In the genomic region with DNA sequence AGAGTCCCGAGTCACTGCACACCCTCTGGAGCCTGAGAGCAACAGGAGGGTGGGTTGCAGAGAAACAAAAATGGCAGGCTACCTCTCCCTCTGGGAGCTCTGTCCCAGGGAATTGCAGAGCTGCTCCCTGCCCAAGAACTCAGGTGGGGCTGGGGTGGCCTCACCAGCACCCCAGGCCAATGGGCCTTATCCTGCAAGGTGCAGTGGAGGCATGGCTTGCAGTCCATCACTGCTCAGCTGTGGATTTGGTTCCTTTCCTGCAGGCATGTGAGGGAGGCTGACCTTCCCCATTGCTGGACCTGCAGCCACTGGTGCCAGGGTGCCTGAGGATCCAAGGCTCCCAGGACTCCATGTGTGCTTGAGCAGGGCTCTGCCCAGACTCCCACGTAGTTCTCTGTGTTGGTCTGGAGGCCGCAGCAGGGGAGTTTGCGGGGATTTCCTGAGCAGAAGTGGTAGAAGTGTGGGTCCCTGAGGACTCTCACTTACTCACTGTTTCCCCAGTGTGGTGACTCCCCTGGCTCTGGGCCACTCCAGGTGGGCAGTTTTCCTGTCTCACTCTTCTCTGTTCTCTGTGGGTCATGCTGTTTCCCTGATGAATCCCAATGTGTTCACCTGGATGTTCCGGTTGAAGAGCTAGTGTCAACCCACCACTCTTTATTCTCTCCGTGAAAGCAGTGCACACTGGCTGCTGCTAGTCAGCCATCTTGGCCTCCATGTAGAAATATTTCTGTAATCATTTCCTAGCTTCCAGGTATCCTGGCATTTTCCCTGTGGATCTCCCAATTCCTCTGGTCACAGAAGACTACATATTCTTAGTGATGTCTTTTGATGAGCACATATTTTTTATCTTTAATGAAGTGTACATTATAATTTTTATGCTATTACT, we compare ENCODE assay signal across 12 cellular contexts.
DNase-seq lines count a peak whose midpoint lies in the region; ATAC-seq, FAIRE-seq and TF ChIP-seq lines count a peak whose summit lies in the region.
"Had no signal": no experiment of that assay in that cellular context is flagged by ENCODE, and none has a peak within 500 bp of the region (broad histone marks: within the 10 kb centered on the region; RNA-seq: fewer than 3 reads in every experiment).

No MANE protein-coding gene starts in this region.

- peak; percentile 65 to 90; a peak in 3 of 4 replicates for TF ChIP-seq EP300 in GM12878 (IDR thresholded peaks at IDR 0.05; ENCODE audit: borderline replicate concordance in 1 of 2, control insufficient read depth in 1 of 2, low read depth in 2 of 2, low read length in 2 of 2)

- intact Hi-C loops in GM12878 (cut with micrococcal nuclease; ENCODE audit: unreplicated experiment): loop anchor here (2.0 to 5.0 kb wide), 4 partner anchors 54 to 190 kb away; no protein-coding TSS in a partner anchor

- peak overlapping the region; percentile 33; the same call in 1 of the 2 replicates for H3K4me2 ChIP-seq in GM12878 (ENCODE audit: control insufficient read depth, insufficient read depth)

- CTCF ChIA-PET in GM12878 (lab: Yijun Ruan, JAX): interaction anchor here (1.0 kb wide), 1 partner anchor 221 kb away, joined by 3 read pairs; no protein-coding TSS in a partner anchor

- H3K27ac ChIP-seq in GM12878 (ENCODE audit: control insufficient read depth, insufficient read depth) (peak overlapping the region; percentile 41), small intestine (ENCODE audit: low read depth in 1 of 2, low read length in 1 of 2) (no peak overlapping the region)

- peak; percentile 84 for FAIRE-seq in GM12878 (lab: Jason Lieb, UNC)
- no peak for FAIRE-seq in small intestine (lab: Jason Lieb, UNC)

- TF ChIP-seq POLR2A in GM12878 (IDR thresholded peaks at IDR 0.05; ENCODE audit: low read depth, low read length): no peak

- H3K36me3 ChIP-seq in GM12878 (ENCODE audit: control insufficient read depth in 2 of 2, insufficient read depth in 2 of 2, low read length in 1 of 2) (no peaks in the 10 kb centered on the region), small intestine (ENCODE audit: control insufficient read depth in 2 of 2, insufficient read depth in 2 of 2, low read length in 2 of 2) (no peaks in the 10 kb centered on the region)

- H3K9me3 ChIP-seq in GM12878 (replicated peaks; ENCODE audit: control insufficient read depth, insufficient read depth, low read length) (peaks cover 9% of the 10 kb centered on the region; the same call in 2 of the 3 replicates), small intestine (ENCODE audit: control insufficient read depth, low read depth) (no peaks in the 10 kb centered on the region)

- TF ChIP-seq RAD21 in GM12878 (IDR thresholded peaks at IDR 0.05; ENCODE audit: insufficient read depth, low read depth, low read length): no peak; the same call in 1 of the 2 replicates

- H3K27me3 ChIP-seq in GM12878 (replicated peaks in 1 of 2; ENCODE audit: control insufficient read depth in 2 of 2, insufficient read depth in 2 of 2, low read length in 1 of 2) (no peaks in the 10 kb centered on the region), small intestine (ENCODE audit: control insufficient read depth in 2 of 2, insufficient read depth in 2 of 2, low read length in 2 of 2) (no peaks in the 10 kb centered on the region)

- peak; percentile 68 for DNase-seq in GM12878 (ENCODE audit: low read depth, low spot score)
- DNase-seq in DMS114 treated with DMSO at 0.1 percent for 48 hours (lab: John Stamatoyannopoulos, UW; ENCODE audit: unreplicated experiment): no peak
- DNase-seq in small intestine: no peak
- no peak for DNase-seq in hepatic stellate cell (ENCODE audit: low spot score)
- DNase-seq in stimulated activated CD4-positive, alpha-beta T cell treated with anti-CD3 and anti-CD28 coated beads, Interleukin-4, amount 100 ng/mL, for 4 hours: no peak
- DNase-seq: H7, immature natural killer cell, NCI-H2081 treated with DMSO at 0.1 percent for 48 hours had no signal

- H2AFZ ChIP-seq in GM12878 (ENCODE audit: control insufficient read depth, low read depth, low read length): no peak overlapping the region; the same call in 1 of the 2 replicates

- SMC1A ChIA-PET in GM12878 (lab: Charles Lee; ENCODE audit: uncharacterized antibody, unreplicated experiment): interaction anchor here (0.6 to 2.5 kb wide), 9 partner anchors 9 to 222 kb away, joined by 3 to 9 read pairs (median 4); no protein-coding TSS in a partner anchor

- no peak overlapping the region for H3K9ac ChIP-seq in GM12878 (ENCODE audit: control insufficient read depth, insufficient read depth, low read length)

- TF ChIP-seq CTCF in GM12878 (IDR thresholded peaks at IDR 0.05 in 2 of 3, conservative IDR thresholded peaks at IDR 0.05 in 1 of 3; ENCODE audit: control insufficient read depth in 2 of 3, extremely low read depth in 1 of 3, insufficient read depth in 1 of 3, low read depth in 3 of 3, low read length in 3 of 3): no peak

- H3K79me2 ChIP-seq in GM12878 (ENCODE audit: control insufficient read depth, insufficient read depth, low read length): no peaks in the 10 kb centered on the region

- WGBS in GM12878 (ENCODE audit: insufficient coverage, insufficient replicate concordance, low lambda C conversion rate, missing lambda C conversion rate): 16% methylated on average over 6 of the region's 6 CpGs
- WGBS in small intestine, 3 donors: 67 to 82% (median 68%) methylated on average over 6 of the region's 6 CpGs

- H4K20me1 ChIP-seq in GM12878 (ENCODE audit: control insufficient read depth, insufficient read depth): no peaks in the 10 kb centered on the region

- BruUV-seq in GM12878 (replicated peaks; lab: Mats Ljungman, UMichigan): no TSS peak

- RAD21 ChIA-PET in GM12878 (lab: Charles Lee; ENCODE audit: unreplicated experiment): interaction anchor here (2.8 kb wide), 1 partner anchor 83 kb away, joined by 10 read pairs; the partner anchor contains the start of gene ARHGAP24

- no peak overlapping the region for H3K4me3 ChIP-seq in GM12878
- H3K4me3 ChIP-seq in small intestine (ENCODE audit: low read depth in 1 of 2, low read length in 2 of 2): no peak overlapping the region

- POLR2A ChIA-PET in GM12878 (lab: Charles Lee): no interaction called here

- in situ Hi-C loops in GM12878 (cut with MboI): no loop called here

- ATAC-seq in GM18498 (IDR thresholded peaks at IDR 0.05; ENCODE audit: unreplicated experiment): peak; percentile 98
- ATAC-seq in GM19468 (IDR thresholded peaks at IDR 0.05; ENCODE audit: extremely low read depth, unreplicated experiment): peak; percentile 91
- peak; percentile 96 for ATAC-seq in HG03064 (IDR thresholded peaks at IDR 0.05; ENCODE audit: low read depth, unreplicated experiment)
- ATAC-seq in GM12878: peak; percentile 94
- ATAC-seq: SK-N-SH treated with all-trans-retinoic acid at 6 μM for 48 hours had no signal

- H3K4me1 ChIP-seq in GM12878 (ENCODE audit: control insufficient read depth, insufficient read depth, low read length) (peaks cover 27% of the 10 kb centered on the region), small intestine (ENCODE audit: control insufficient read depth in 2 of 2, insufficient read depth in 1 of 2, low read depth in 1 of 2, low read length in 1 of 2) (no peaks in the 10 kb centered on the region)

TF ChIP-seq in GM12878, 131 proteins besides CTCF, POLR2A, EP300 and RAD21 (continues in another document):
- no peak for TF ChIP-seq PRDM15 (CRISPR knock-in tag; IDR thresholded peaks at IDR 0.05)
- TF ChIP-seq, protein P1, sequence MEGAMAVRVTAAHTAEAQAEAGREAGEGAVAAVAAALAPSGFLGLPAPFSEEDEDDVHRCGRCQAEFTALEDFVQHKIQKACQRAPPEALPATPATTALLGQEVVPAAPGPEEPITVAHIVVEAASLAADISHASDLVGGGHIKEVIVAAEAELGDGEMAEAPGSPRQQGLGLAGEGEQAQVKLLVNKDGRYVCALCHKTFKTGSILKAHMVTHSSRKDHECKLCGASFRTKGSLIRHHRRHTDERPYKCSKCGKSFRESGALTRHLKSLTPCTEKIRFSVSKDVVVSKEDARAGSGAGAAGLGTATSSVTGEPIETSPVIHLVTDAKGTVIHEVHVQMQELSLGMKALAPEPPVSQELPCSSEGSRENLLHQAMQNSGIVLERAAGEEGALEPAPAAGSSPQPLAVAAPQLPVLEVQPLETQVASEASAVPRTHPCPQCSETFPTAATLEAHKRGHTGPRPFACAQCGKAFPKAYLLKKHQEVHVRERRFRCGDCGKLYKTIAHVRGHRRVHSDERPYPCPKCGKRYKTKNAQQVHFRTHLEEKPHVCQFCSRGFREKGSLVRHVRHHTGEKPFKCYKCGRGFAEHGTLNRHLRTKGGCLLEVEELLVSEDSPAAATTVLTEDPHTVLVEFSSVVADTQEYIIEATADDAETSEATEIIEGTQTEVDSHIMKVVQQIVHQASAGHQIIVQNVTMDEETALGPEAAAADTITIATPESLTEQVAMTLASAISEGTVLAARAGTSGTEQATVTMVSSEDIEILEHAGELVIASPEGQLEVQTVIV (IDR thresholded peaks at IDR 0.05; ENCODE audit: borderline replicate concordance, partially characterized antibody): no peak
